9 cellular contexts compared by ENCODE assay signal in the genomic region with DNA sequence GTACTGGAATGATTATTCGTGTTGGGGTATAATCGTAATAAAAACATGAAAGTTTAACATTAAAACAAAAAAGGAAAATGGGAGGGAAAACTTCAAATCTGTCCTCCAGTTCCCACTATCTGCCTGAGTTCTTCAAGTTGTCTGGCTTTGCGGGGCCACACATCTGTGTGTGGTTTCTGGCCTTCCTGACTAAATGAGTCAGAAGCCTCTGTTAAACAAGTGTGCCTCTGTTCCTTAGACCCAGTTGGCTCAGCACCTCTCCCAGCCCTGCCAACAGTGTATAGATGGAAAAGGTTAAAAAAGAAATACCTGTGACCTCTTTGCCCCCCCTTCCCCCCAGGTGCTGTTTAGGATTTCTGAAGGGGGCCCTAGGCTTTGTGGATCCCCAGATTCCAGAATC. TPM values are rescaled to one million over a fixed set of nuclear protein-coding genes. Genes with fewer than 3 reads are reported as not detected.
A peak's percentile ranks its signal among the peaks of the same experiment; 100 is the strongest.
DNase-seq lines count a peak whose midpoint lies in the region; ATAC-seq and TF ChIP-seq lines count a peak whose summit lies in the region.
"Had no signal": no experiment of that assay in that cellular context is flagged by ENCODE, and none has a peak within 500 bp of the region (broad histone marks: within the 10 kb centered on the region; RNA-seq: fewer than 3 reads in every experiment).

No MANE protein-coding gene starts in this region.

- H3K27ac ChIP-seq in foreskin keratinocyte: peak overlapping the region; percentile 100

- H3K4me3 ChIP-seq in AG10803 (ENCODE audit: low read length) (no peak overlapping the region), HFF-Myc (replicated peaks; ENCODE audit: low read depth, low read length) (no peak overlapping the region)

- DNase-seq in AG10803 (ENCODE audit: low read depth) (peak; percentile 95), HFF-Myc (ENCODE audit: extremely low read depth, low read depth) (peak; percentile 73), SKM-1 treated with dmso at 0.1 percent for 144 hours (lab: John Stamatoyannopoulos, UW; ENCODE audit: unreplicated experiment) (peak; percentile 23), foreskin keratinocyte (peak; percentile 96 to 98), amygdala (lab: John Stamatoyannopoulos, UW) (no peak), iPS-NIHi11 (ENCODE audit: low spot score) (no peak), cardiac septum (ENCODE audit: low spot score) (no peak), GOT3 (lab: John Stamatoyannopoulos, UW) (no peak)

- intact Hi-C loops in cardiac septum (cut with DNase I): no loop called here

- TF ChIP-seq CTCF in AG10803 (conservative IDR thresholded peaks at IDR 0.05; ENCODE audit: low read length) (no peak), HFF-Myc (IDR thresholded peaks at IDR 0.05; ENCODE audit: low read depth, low read length, missing control alignments) (no peak), foreskin keratinocyte (conservative IDR thresholded peaks at IDR 0.05) (no peak)

- no peaks in the 10 kb centered on the region for H3K27me3 ChIP-seq in foreskin keratinocyte

- H3K4me1 ChIP-seq in foreskin keratinocyte: peaks cover 42% of the 10 kb centered on the region

- peak; percentile 92 for ATAC-seq in foreskin keratinocyte

RNA-seq across cellular contexts. Expression of gene XDH, which starts 30.2 kb away (rescaled TPM):
- total RNA-seq in foreskin keratinocyte (19.3 and 23.6 TPM in 2 replicates), cardiac septum (not detected)
- polyA plus RNA-seq in foreskin keratinocyte: 6.6 and 7.7 TPM in 2 replicates
- total RNA-seq: lung microvascular endothelial cell had no signal

Comparison
In these comparisons a context has a peak if more than half of its experiments do, and no peak if none do; other contexts are left out.
1. DNase-seq: peak in AG10803 (single experiment), HFF-Myc (single experiment), SKM-1 treated with dmso at 0.1 percent for 144 hours (single experiment) and foreskin keratinocyte (2 of 2); none in amygdala (0 of 56), iPS-NIHi11 (single experiment), cardiac septum (single experiment) and GOT3 (single experiment).
2. RNA of gene XDH, which starts 30.2 kb away (total RNA-seq): 19.3 to 23.6 TPM in foreskin keratinocyte; not detected in cardiac septum (single experiment); every median in the first group is over 10 times any median in the second.